Comparison of ENCODE assay signal across 19 cellular contexts in the genomic region with DNA sequence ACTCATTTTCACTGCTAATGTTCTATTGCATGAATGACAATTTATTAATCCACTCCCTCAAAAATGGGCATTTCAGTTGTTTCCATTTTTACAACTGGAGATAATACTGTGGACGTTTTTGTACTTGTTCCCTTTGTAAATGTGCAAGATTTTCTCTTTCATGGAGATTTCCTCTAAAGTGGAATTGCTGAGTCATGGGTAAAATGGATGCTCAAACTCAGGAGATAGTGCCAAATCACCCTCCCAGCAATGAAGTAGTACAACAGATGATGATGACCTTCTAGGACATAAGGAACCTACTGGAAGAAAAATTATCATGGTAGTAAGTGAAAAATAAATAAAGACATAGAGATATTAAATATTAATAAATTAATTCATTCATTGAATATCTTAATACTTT.
A peak's percentile ranks its signal among the peaks of the same experiment; 100 is the strongest.
DNase-seq lines count a peak whose midpoint lies in the region; ATAC-seq, FAIRE-seq and TF ChIP-seq lines count a peak whose summit lies in the region.
"Had no signal": no experiment of that assay in that cellular context is flagged by ENCODE, and none has a peak within 500 bp of the region (broad histone marks: within the 10 kb centered on the region; RNA-seq: fewer than 3 reads in every experiment).

No MANE protein-coding gene starts in this region.

- H3K4ac ChIP-seq in mesenchymal stem cell (ENCODE audit: low read depth in 1 of 2, low read length in 2 of 2), result no peak overlapping the region

- H3K36me3 ChIP-seq in K562 (ENCODE audit: control insufficient read depth, insufficient read depth, low read length) (no peaks in the 10 kb centered on the region), mesenchymal stem cell (ENCODE audit: control insufficient read depth in 1 of 2, insufficient read depth in 2 of 2, low read depth in 1 of 2, low read length in 2 of 2) (no peaks in the 10 kb centered on the region), mammary epithelial cell (ENCODE audit: insufficient read depth, low read length) (no peaks in the 10 kb centered on the region)

- H2BK5ac ChIP-seq in mesenchymal stem cell (ENCODE audit: low read depth, low read length, poor library complexity, severe bottlenecking), result no peak overlapping the region

- no peak overlapping the region for H2BK12ac ChIP-seq in mesenchymal stem cell (ENCODE audit: low read length in 2 of 2)

- no peaks in the 10 kb centered on the region for H3K9me3 Mint-ChIP-seq in activated T-helper 1 cell treated with anti-CD3 and anti-CD28 coated beads, Interleukin-12 subunit alpha, Interleukin-12 subunit beta, Interleukin-2, Interleukin-4 antibody, amounts not matched to agents 30 ng/mL and 10 ng/mL and 1 ng/mL, durations not matched to agents 14 hours and 24 hours and 36 hours

- H3K18ac ChIP-seq in mesenchymal stem cell (ENCODE audit: low read depth in 1 of 2, low read length in 2 of 2), result no peak overlapping the region

- intact Hi-C loops in K562 (cut with micrococcal nuclease) (no loop called here), mammary epithelial cell (cut with micrococcal nuclease) (no loop called here)
- intact Hi-C loops in activated T-helper 1 cell treated with anti-CD3 and anti-CD28 coated beads, Interleukin-12 subunit alpha, Interleukin-12 subunit beta, Interleukin-2, Interleukin-4 antibody, amounts not matched to agents 30 ng/mL and 10 ng/mL and 1 ng/mL, durations not matched to agents 14 hours and 24 hours and 36 hours (cut with micrococcal nuclease), result no loop called here

- H3K4me1 ChIP-seq in K562 (replicated peaks in 1 of 2; ENCODE audit: control insufficient read depth in 2 of 2, insufficient read depth in 2 of 2, low read length in 2 of 2), result no peaks in the 10 kb centered on the region
- no peaks in the 10 kb centered on the region for H3K4me1 ChIP-seq in mesenchymal stem cell (ENCODE audit: control insufficient read depth, insufficient read depth, low read depth, low read length)
- no peaks in the 10 kb centered on the region for H3K4me1 ChIP-seq in mammary epithelial cell (ENCODE audit: insufficient read depth, low read length)

- BruUV-seq in K562 (replicated peaks; lab: Mats Ljungman, UMichigan), result no TSS peak
- BruUV-seq in mammary epithelial cell (replicated peaks; lab: Mats Ljungman, UMichigan), result no TSS peak

- no peak overlapping the region for H2BK120ac ChIP-seq in mesenchymal stem cell (ENCODE audit: low read depth, low read length)

- in situ Hi-C loops in ACHN (cut with HindIII; ENCODE audit: low pct_ligation_motif_present, low pct_unique_long_range_greater_than_20kb, low sequenced_read_pairs) (no loop called here), K562 (cut with MboI) (no loop called here), mammary epithelial cell (cut with MboI; ENCODE audit: low sequenced_read_pairs in 2 of 2) (no loop called here)

- ATAC-seq in K562, result no peak
- ATAC-seq: PC-3, T-cell had no signal

- dilution Hi-C loops in mammary epithelial cell (cut with HindIII; ENCODE audit: low sequenced_read_pairs), result no loop called here

- no peak for FAIRE-seq in K562 (lab: Jason Lieb, UNC)
- FAIRE-seq: GM12891, GM18507 had no signal

- H3K27ac Mint-ChIP-seq in activated T-helper 1 cell treated with anti-CD3 and anti-CD28 coated beads, Interleukin-12 subunit alpha, Interleukin-12 subunit beta, Interleukin-2, Interleukin-4 antibody, amounts not matched to agents 30 ng/mL and 10 ng/mL and 1 ng/mL, durations not matched to agents 14 hours and 24 hours and 36 hours, result no peak overlapping the region
- H3K27ac Mint-ChIP-seq: CD8-positive, alpha-beta memory T cell; T-cell had no signal

- no peak for TF ChIP-seq EP300 in K562 (IDR thresholded peaks at IDR 0.05; ENCODE audit: low read length)

- H4K20me1 ChIP-seq in K562 (replicated peaks; ENCODE audit: control insufficient read depth, insufficient read depth, low read length) (no peaks in the 10 kb centered on the region), mammary epithelial cell (ENCODE audit: insufficient read depth, low read length) (no peaks in the 10 kb centered on the region)

- no peak overlapping the region for H3K4me3 Mint-ChIP-seq in activated T-helper 1 cell treated with anti-CD3 and anti-CD28 coated beads, Interleukin-12 subunit alpha, Interleukin-12 subunit beta, Interleukin-2, Interleukin-4 antibody, amounts not matched to agents 30 ng/mL and 10 ng/mL and 1 ng/mL, durations not matched to agents 14 hours and 24 hours and 36 hours
- H3K4me3 Mint-ChIP-seq: CD8-positive, alpha-beta memory T cell; T-cell had no signal

- no peak overlapping the region for H2BK15ac ChIP-seq in mesenchymal stem cell (ENCODE audit: low read depth, poor library complexity, severe bottlenecking)

- TF ChIP-seq CTCF in K562 (IDR thresholded peaks at IDR 0.05 in 2 of 3, conservative IDR thresholded peaks at IDR 0.05 in 1 of 3; ENCODE audit: insufficient read depth in 2 of 3, low read depth in 1 of 3, low read length in 3 of 3) (no peak), mammary epithelial cell (conservative IDR thresholded peaks at IDR 0.05 in 1 of 2, IDR thresholded peaks at IDR 0.05 in 1 of 2; ENCODE audit: extremely low read depth in 1 of 2, insufficient read depth in 1 of 2, low read depth in 1 of 2, low read length in 2 of 2) (no peak)

- H2AFZ ChIP-seq in K562 (ENCODE audit: low read depth, low read length) (no peak overlapping the region), mesenchymal stem cell (ENCODE audit: low read depth, low read length) (no peak overlapping the region), mammary epithelial cell (ENCODE audit: low read depth, low read length) (no peak overlapping the region)

- no peaks in the 10 kb centered on the region for H3K79me1 ChIP-seq in mesenchymal stem cell (replicated peaks; ENCODE audit: low read length, poor library complexity, severe bottlenecking)

- H3K27me3 Mint-ChIP-seq in activated T-helper 1 cell treated with anti-CD3 and anti-CD28 coated beads, Interleukin-12 subunit alpha, Interleukin-12 subunit beta, Interleukin-2, Interleukin-4 antibody, amounts not matched to agents 30 ng/mL and 10 ng/mL and 1 ng/mL, durations not matched to agents 14 hours and 24 hours and 36 hours (ENCODE audit: insufficient read depth), result no peaks in the 10 kb centered on the region
- H3K27me3 Mint-ChIP-seq: CD8-positive, alpha-beta memory T cell; T-cell had no signal

- WGBS in K562 (ENCODE audit: insufficient coverage, low coverage, missing lambda C conversion rate), result 0% methylated on average over 1 of the region's 1 CpG
- no CpG with 5 or more reads among the region's 1 CpG for WGBS in mesenchymal stem cell
- WGBS in mammary epithelial cell (ENCODE audit: low coverage, missing lambda C conversion rate), result 0% methylated on average over 1 of the region's 1 CpG

- no peaks in the 10 kb centered on the region for H3K27me3 ChIP-seq in K562 (ENCODE audit: control insufficient read depth in 2 of 2, insufficient read depth in 2 of 2, low read length in 2 of 2)
- no peaks in the 10 kb centered on the region for H3K27me3 ChIP-seq in mesenchymal stem cell (ENCODE audit: control insufficient read depth in 1 of 2, insufficient read depth in 1 of 2, low read length in 2 of 2)
- H3K27me3 ChIP-seq in mammary epithelial cell (ENCODE audit: insufficient read depth, low read length), result no peaks in the 10 kb centered on the region

- TF ChIP-seq RAD21 in K562 (CRISPR knock-in tag; conservative IDR thresholded peaks at IDR 0.05 in 1 of 2, IDR thresholded peaks at IDR 0.05 in 1 of 2), result no peak

- no peaks in the 10 kb centered on the region for H3K4me1 Mint-ChIP-seq in activated T-helper 1 cell treated with anti-CD3 and anti-CD28 coated beads, Interleukin-12 subunit alpha, Interleukin-12 subunit beta, Interleukin-2, Interleukin-4 antibody, amounts not matched to agents 30 ng/mL and 10 ng/mL and 1 ng/mL, durations not matched to agents 14 hours and 24 hours and 36 hours (ENCODE audit: low read depth)
- H3K4me1 Mint-ChIP-seq: CD8-positive, alpha-beta memory T cell; T-cell had no signal

- no peak overlapping the region for H4K91ac ChIP-seq in mesenchymal stem cell (ENCODE audit: low read length)

- H2AK5ac ChIP-seq in mesenchymal stem cell (ENCODE audit: low read length, severe bottlenecking), result no peak overlapping the region

- no peak overlapping the region for H3K4me2 ChIP-seq in K562 (ENCODE audit: insufficient read depth, low read length)
- no peak overlapping the region for H3K4me2 ChIP-seq in mesenchymal stem cell (ENCODE audit: low read length, poor library complexity, severe bottlenecking)
- no peak overlapping the region for H3K4me2 ChIP-seq in mammary epithelial cell (ENCODE audit: insufficient read depth, low read depth, low read length)

- POLR2A ChIA-PET in K562 (lab: Yijun Ruan, JAX), result no interaction called here

- H3K4me3 ChIP-seq in K562 (no peak overlapping the region), mesenchymal stem cell (ENCODE audit: insufficient read depth in 1 of 2, low read depth in 1 of 2, low read length in 2 of 2) (no peak overlapping the region), mammary epithelial cell (replicated peaks in 1 of 3; ENCODE audit: insufficient read depth in 1 of 3, low read depth in 2 of 3, low read length in 3 of 3) (no peak overlapping the region)
- H3K4me3 ChIP-seq: SK-N-MC had no signal

- H4K8ac ChIP-seq in mesenchymal stem cell (ENCODE audit: low read length), result no peak overlapping the region

- no peak overlapping the region for H3K27ac ChIP-seq in K562 (ENCODE audit: extremely low read depth, low read depth, low read length)
- no peak overlapping the region for H3K27ac ChIP-seq in mesenchymal stem cell (ENCODE audit: low read length, poor library complexity, severe bottlenecking)
- no peak overlapping the region for H3K27ac ChIP-seq in mammary epithelial cell (ENCODE audit: insufficient read depth, low read depth, low read length)
- H3K27ac ChIP-seq: SK-N-MC had no signal

- H3K79me2 ChIP-seq in K562 (ENCODE audit: control insufficient read depth, insufficient read depth, low read length) (no peaks in the 10 kb centered on the region), mammary epithelial cell (ENCODE audit: insufficient read depth, low read length) (no peaks in the 10 kb centered on the region)

- DNase-seq in ACHN (peak; percentile 13), LHCN-M2 (ENCODE audit: low read depth) (peak; percentile 31), K562 (ENCODE audit: extremely low read depth in 1 of 4, low spot score in 3 of 4) (no peak), mesenchymal stem cell (peak; percentile 10), SK-N-DZ (ENCODE audit: low spot score) (no peak), mammary epithelial cell (no peak), NOMO-1 treated with DMSO at 0.1 percent for 48 hours (lab: John Stamatoyannopoulos, UW; ENCODE audit: unreplicated experiment) (no peak)
- DNase-seq in activated T-helper 1 cell treated with anti-CD3 and anti-CD28 coated beads, Interleukin-12 subunit alpha, Interleukin-12 subunit beta, Interleukin-2, Interleukin-4 antibody, amounts not matched to agents 30 ng/mL and 10 ng/mL and 1 ng/mL, durations not matched to agents 14 hours and 24 hours and 36 hours (ENCODE audit: low spot score), result no peak
- DNase-seq: CD8-positive, alpha-beta memory T cell; GDM1; GOT3; Karpas-422; NCI-H187 treated with DMSO at 0.1 percent for 48 hours; NCI-H526 treated with DMSO at 0.1 percent for 48 hours; PC-3; T-cell had no signal

- H3K14ac ChIP-seq in mesenchymal stem cell (ENCODE audit: low read length in 2 of 2), result no peak overlapping the region

- no peaks in the 10 kb centered on the region for H3K9me1 ChIP-seq in K562 (ENCODE audit: control insufficient read depth, insufficient read depth, low read length)

- H3K36me3 Mint-ChIP-seq in activated T-helper 1 cell treated with anti-CD3 and anti-CD28 coated beads, Interleukin-12 subunit alpha, Interleukin-12 subunit beta, Interleukin-2, Interleukin-4 antibody, amounts not matched to agents 30 ng/mL and 10 ng/mL and 1 ng/mL, durations not matched to agents 14 hours and 24 hours and 36 hours (ENCODE audit: low read depth), result no peaks in the 10 kb centered on the region
- H3K36me3 Mint-ChIP-seq: CD8-positive, alpha-beta memory T cell; T-cell had no signal

- no peaks in the 10 kb centered on the region for H3K9me3 ChIP-seq in K562 (replicated peaks; ENCODE audit: control insufficient read depth, insufficient read depth, low read depth, low read length)
- no peaks in the 10 kb centered on the region for H3K9me3 ChIP-seq in mesenchymal stem cell (ENCODE audit: control insufficient read depth, low read length)
- no peaks in the 10 kb centered on the region for H3K9me3 ChIP-seq in mammary epithelial cell (replicated peaks; ENCODE audit: insufficient read depth, low read length)

- H3K9ac ChIP-seq in K562 (ENCODE audit: insufficient read depth in 1 of 2, low read depth in 2 of 2, low read length in 2 of 2), result no peak overlapping the region
- no peak overlapping the region for H3K9ac ChIP-seq in mesenchymal stem cell (ENCODE audit: low read length)
- H3K9ac ChIP-seq in mammary epithelial cell (ENCODE audit: insufficient read depth, low read length), result no peak overlapping the region

- no peak overlapping the region for H3K23ac ChIP-seq in mesenchymal stem cell (ENCODE audit: low read length in 2 of 2)

- CTCF ChIA-PET in K562 (lab: Yijun Ruan, JAX; ENCODE audit: low intra/inter-chr PET ratio), result no interaction called here
- CTCF ChIA-PET in mammary epithelial cell (lab: Charles Lee; ENCODE audit: low non-redundant PET), result no interaction called here

- TF ChIP-seq POLR2A in K562 (conservative IDR thresholded peaks at IDR 0.05), result no peak

Comparison
In these comparisons a context has a peak if more than half of its experiments do, and no peak if none do; other contexts are left out.
1. DNase-seq: peak in ACHN (single experiment), LHCN-M2 (single experiment) and mesenchymal stem cell (single experiment); none in K562 (0 of 4), SK-N-DZ (single experiment), mammary epithelial cell (single experiment), activated T-helper 1 cell treated with anti-CD3 and anti-CD28 coated beads, Interleukin-12 subunit alpha, Interleukin-12 subunit beta, Interleukin-2, Interleukin-4 antibody, amounts not matched to agents 30 ng/mL and 10 ng/mL and 1 ng/mL, durations not matched to agents 14 hours and 24 hours and 36 hours (single experiment) and NOMO-1 treated with DMSO at 0.1 percent for 48 hours (single experiment).